In the genomic region with DNA sequence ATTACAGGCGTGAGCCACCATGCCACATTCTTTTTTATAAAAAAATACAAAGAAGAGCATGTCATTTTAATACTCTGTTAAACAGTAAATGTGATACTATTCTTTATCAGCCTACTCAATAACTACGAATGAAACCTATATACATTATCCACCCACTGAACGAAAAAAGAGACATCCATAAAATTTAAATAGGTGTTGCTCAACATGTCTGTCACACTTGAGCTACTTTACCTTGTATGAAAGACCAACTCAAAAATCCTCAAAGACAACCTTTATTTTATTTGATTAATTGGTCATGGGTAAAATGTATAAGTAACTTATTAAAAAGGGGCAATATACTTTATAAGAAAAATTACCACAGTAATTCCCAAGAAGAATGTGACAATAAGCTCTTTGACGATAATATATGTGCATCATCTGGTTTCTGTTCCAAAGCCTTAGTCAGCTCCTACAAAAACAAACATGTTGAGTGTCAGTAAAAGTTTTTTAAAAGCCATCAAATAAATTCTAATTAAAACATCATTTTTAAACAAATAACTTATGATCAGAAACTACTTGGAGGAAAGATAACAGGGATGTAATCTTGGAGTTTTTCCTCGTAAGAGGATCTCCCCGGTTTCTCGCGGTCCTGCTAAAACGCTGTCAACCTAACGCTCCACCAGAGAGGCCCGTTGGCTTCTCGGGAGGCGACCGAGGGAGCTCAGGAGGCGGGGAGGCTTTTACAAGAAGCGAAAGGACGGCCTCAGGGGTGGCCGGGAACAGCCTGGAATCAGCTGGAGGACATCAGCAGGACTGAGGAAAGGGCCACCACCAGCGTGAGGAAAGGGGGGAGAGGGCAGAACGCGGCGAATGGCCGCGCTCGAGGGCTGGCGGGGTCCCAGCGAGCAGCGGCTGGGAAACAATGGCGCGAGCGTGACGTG, we compare ENCODE assay signal across 8 cellular contexts. TPM values are rescaled to one million over a fixed set of nuclear protein-coding genes. Genes with fewer than 3 reads are reported as not detected.
DNase-seq lines count a peak whose midpoint lies in the region; ATAC-seq and TF ChIP-seq lines count a peak whose summit lies in the region.

No MANE protein-coding gene starts in this region.

- H3K36me3 ChIP-seq in PC-3 (ENCODE audit: low read depth, low read length) (no peaks in the 10 kb centered on the region), thyroid gland (no peaks in the 10 kb centered on the region)

- H3K27ac ChIP-seq in PC-3 (ENCODE audit: low read length) (peak overlapping the region; percentile 87), foreskin keratinocyte (peak overlapping the region; percentile 89), thyroid gland (peak overlapping the region; percentile 61 to 91 (median 74))

- H3K9me2 ChIP-seq in PC-3 (replicated peaks; ENCODE audit: low read length), result no peaks in the 10 kb centered on the region

- H3K27me3 ChIP-seq in PC-3 (ENCODE audit: low read length), result no peaks in the 10 kb centered on the region
- no peaks in the 10 kb centered on the region for H3K27me3 ChIP-seq in foreskin keratinocyte
- no peaks in the 10 kb centered on the region for H3K27me3 ChIP-seq in thyroid gland

- H3K4me1 ChIP-seq in PC-3 (ENCODE audit: insufficient read depth, low read length) (peaks cover 13% of the 10 kb centered on the region), foreskin keratinocyte (peaks cover 28% of the 10 kb centered on the region), thyroid gland (peaks cover 4 to 9% of the 10 kb centered on the region in 2 donors)

- peak overlapping the region; percentile 98 for H2AFZ ChIP-seq in PC-3 (ENCODE audit: low read length)

- POLR2A ChIA-PET in PC-3 (lab: Charles Lee; ENCODE audit: unreplicated experiment), result no interaction called here
- POLR2A ChIA-PET in naive thymus-derived CD8-positive, alpha-beta T cell (lab: Charles Lee), result interaction anchor here (1.2 kb wide), 1 partner anchor 94 kb away, joined by 3 read pairs; no protein-coding TSS in a partner anchor

- H3K4me2 ChIP-seq in PC-3 (ENCODE audit: low read length), result peak overlapping the region; percentile 79

- TF ChIP-seq POLR2A in thyroid gland (IDR thresholded peaks at IDR 0.05), result peak in 1 of 2 donors; percentile 46

- intact Hi-C loops in PC-3 (cut with micrococcal nuclease), result no loop called here
- intact Hi-C loops in thyroid gland (cut with DNase I), result no loop called here

- DNase-seq in EH (ENCODE audit: low read depth) (peak; percentile 76), HK-2 (ENCODE audit: unreplicated experiment) (peak; percentile 26), PC-3 (peak; percentile 58), foreskin keratinocyte (peak in 1 of 2 donors; percentile 70), thyroid gland (peak; percentile 47 to 66), cortex of kidney (lab: John Stamatoyannopoulos, UW) (no peak)
- peak; percentile 57 for DNase-seq in activated naive CD4-positive, alpha-beta T cell treated with anti-CD3 and anti-CD28 coated beads, Interleukin-2, amount 10 ng/mL, durations not matched to agents 7 days and 5 days
- peak in 6 of 10 donors; percentile 15 to 54 (median 34) for DNase-seq in naive thymus-derived CD8-positive, alpha-beta T cell

- H3K4me3 ChIP-seq in PC-3 (ENCODE audit: low read length) (peak overlapping the region; percentile 88), thyroid gland (replicated peaks in 1 of 3) (peak overlapping the region; percentile 39 to 96 (median 60))

- peak overlapping the region; percentile 87 for H3K4me3 Mint-ChIP-seq in activated naive CD4-positive, alpha-beta T cell treated with anti-CD3 and anti-CD28 coated beads, Interleukin-2, amount 10 ng/mL, durations not matched to agents 7 days and 5 days
- peak overlapping the region; percentile 94 to 98 (median 96) for H3K4me3 Mint-ChIP-seq in naive thymus-derived CD8-positive, alpha-beta T cell

- H3K36me3 Mint-ChIP-seq in activated naive CD4-positive, alpha-beta T cell treated with anti-CD3 and anti-CD28 coated beads, Interleukin-2, amount 10 ng/mL, durations not matched to agents 7 days and 5 days, result no peaks in the 10 kb centered on the region
- peaks cover 0 to 6% (median 4%) of the 10 kb centered on the region in 3 donors for H3K36me3 Mint-ChIP-seq in naive thymus-derived CD8-positive, alpha-beta T cell

- no peaks in the 10 kb centered on the region for H3F3A ChIP-seq in PC-3 (ENCODE audit: low read length, unreplicated experiment)

- WGBS in thyroid gland, 2 donors, result 10 to 11% methylated on average over 32 of the region's 32 CpGs

- H3K27me3 Mint-ChIP-seq in activated naive CD4-positive, alpha-beta T cell treated with anti-CD3 and anti-CD28 coated beads, Interleukin-2, amount 10 ng/mL, durations not matched to agents 7 days and 5 days, result peaks cover 25% of the 10 kb centered on the region
- peaks cover 0 to 3% (median 0%) of the 10 kb centered on the region in 5 donors for H3K27me3 Mint-ChIP-seq in naive thymus-derived CD8-positive, alpha-beta T cell

- H3K9ac ChIP-seq in PC-3 (ENCODE audit: low read length), result peak overlapping the region; percentile 92

- H3K27ac Mint-ChIP-seq in activated naive CD4-positive, alpha-beta T cell treated with anti-CD3 and anti-CD28 coated beads, Interleukin-2, amount 10 ng/mL, durations not matched to agents 7 days and 5 days, result peak overlapping the region; percentile 83
- H3K27ac Mint-ChIP-seq in naive thymus-derived CD8-positive, alpha-beta T cell, result peak overlapping the region; percentile 84 to 98 (median 94)

- H3K4me1 Mint-ChIP-seq in activated naive CD4-positive, alpha-beta T cell treated with anti-CD3 and anti-CD28 coated beads, Interleukin-2, amount 10 ng/mL, durations not matched to agents 7 days and 5 days, result peaks cover 5% of the 10 kb centered on the region
- peaks cover 0 to 6% (median 2%) of the 10 kb centered on the region in 4 donors for H3K4me1 Mint-ChIP-seq in naive thymus-derived CD8-positive, alpha-beta T cell

- H3K9me3 Mint-ChIP-seq in activated naive CD4-positive, alpha-beta T cell treated with anti-CD3 and anti-CD28 coated beads, Interleukin-2, amount 10 ng/mL, durations not matched to agents 7 days and 5 days, result no peaks in the 10 kb centered on the region
- H3K9me3 Mint-ChIP-seq in naive thymus-derived CD8-positive, alpha-beta T cell, result peaks cover 0 to 13% (median 0%) of the 10 kb centered on the region in 9 donors

- H4K20me1 ChIP-seq in PC-3 (ENCODE audit: low read length), result no peaks in the 10 kb centered on the region

- CTCF ChIA-PET in PC-3 (lab: Charles Lee), result interaction anchor here (1.0 kb wide), 1 partner anchor 107 kb away, joined by 3 read pairs; no protein-coding TSS in a partner anchor
- CTCF ChIA-PET in activated naive CD4-positive, alpha-beta T cell treated with anti-CD3 and anti-CD28 coated beads, Interleukin-2, amount 10 ng/mL, durations not matched to agents 7 days and 5 days (lab: Charles Lee), result interaction anchor here (0.6 to 1.3 kb wide), 7 partner anchors 9 to 231 kb away, joined by 3 to 4 read pairs (median 3); a partner anchor contains a TSS

- ATAC-seq in PC-3, result peak; percentile 75
- ATAC-seq in foreskin keratinocyte, result peak; percentile 39
- peak; percentile 87 to 95 for ATAC-seq in naive thymus-derived CD8-positive, alpha-beta T cell

- H3K9me3 ChIP-seq in PC-3 (ENCODE audit: low read length) (no peaks in the 10 kb centered on the region), thyroid gland (no peaks in the 10 kb centered on the region)

- TF ChIP-seq CTCF in PC-3 (conservative IDR thresholded peaks at IDR 0.05; ENCODE audit: low read depth, low read length) (no peak), foreskin keratinocyte (conservative IDR thresholded peaks at IDR 0.05) (no peak), thyroid gland (IDR thresholded peaks at IDR 0.05) (no peak)

- H3K79me2 ChIP-seq in PC-3 (ENCODE audit: low read length), result no peaks in the 10 kb centered on the region

- TSS peak; percentile 80 for BruUV-seq in PC-3 (replicated peaks; lab: Mats Ljungman, UMichigan)

RNA-seq across cellular contexts. Expression of a gene that starts 13.5 kb away (rescaled TPM):
- total RNA-seq in PC-3 (2014; rRNA removed) (5.4 and 13.5 TPM in 2 replicates), foreskin keratinocyte (10.9 and 11.5 TPM in 2 replicates), thyroid gland (10 to 100 TPM in 1 of 4 donors, 1 to 10 TPM in 1, under 1 TPM in 2; 0.59 to 12.4 (median 1.5) TPM)
- 7.4 and 7.5 TPM in 2 replicates for polyA plus RNA-seq in foreskin keratinocyte
- under 1 TPM in 1 of 2 experiments, not detected in 1; 0.88 TPM for total RNA-seq in naive thymus-derived CD8-positive, alpha-beta T cell
- not detected for polyA plus RNA-seq in naive thymus-derived CD8-positive, alpha-beta T cell

RNA-seq across cellular contexts. Expression of a gene that starts 36.8 kb away (rescaled TPM):
- total RNA-seq in PC-3 (2014; rRNA removed) (35.9 and 55.2 TPM in 2 replicates), foreskin keratinocyte (105 and 109 TPM in 2 replicates), thyroid gland (10 to 100 TPM; 13.0 to 32.3 (median 27.0) TPM)
- 79.1 and 80.5 TPM in 2 replicates for polyA plus RNA-seq in foreskin keratinocyte
- total RNA-seq in naive thymus-derived CD8-positive, alpha-beta T cell, result 10 to 100 TPM; 42.7 to 47.2 TPM
- polyA plus RNA-seq in naive thymus-derived CD8-positive, alpha-beta T cell, result 10 to 100 TPM; 13.5 to 29.2 (median 19.3) TPM

Comparison
In these comparisons a context has a peak if more than half of its experiments do, and no peak if none do; other contexts are left out.
1. ATAC-seq: peak in every context shown above with its lines; median percentile 91 in naive thymus-derived CD8-positive, alpha-beta T cell; 75 in PC-3; 39 in foreskin keratinocyte.